7 cellular contexts compared by ENCODE assay signal in genomic region chr22:38201371-38201717, GRCh38. TPM values are rescaled to one million over a fixed set of nuclear protein-coding genes. Genes with fewer than 3 reads are reported as not detected.
A peak's percentile ranks its signal among the peaks of the same experiment; 100 is the strongest.
DNase-seq lines count a peak whose midpoint lies in the region; ATAC-seq and TF ChIP-seq lines count a peak whose summit lies in the region.

No MANE protein-coding gene starts in this region.

- H3K36me3 Mint-ChIP-seq in activated T-helper 17 cell treated with anti-CD3 and anti-CD28 coated beads, Interleukin-2, amount 50 U/mL, for 72 hours (ENCODE audit: low read depth), result peaks cover 35% of the 10 kb centered on the region

- H3K27me3 Mint-ChIP-seq in activated T-helper 17 cell treated with anti-CD3 and anti-CD28 coated beads, Interleukin-2, amount 50 U/mL, for 72 hours, result no peaks in the 10 kb centered on the region
- no peaks in the 10 kb centered on the region for H3K27me3 Mint-ChIP-seq in stimulated activated naive CD8-positive, alpha-beta T cell treated with anti-CD3 and anti-CD28 coated beads, Interleukin-15, amount 100 ng/mL, for 72 hours

- peaks cover 35% of the 10 kb centered on the region for H3K4me1 Mint-ChIP-seq in activated T-helper 17 cell treated with anti-CD3 and anti-CD28 coated beads, Interleukin-2, amount 50 U/mL, for 72 hours
- peaks cover 49% of the 10 kb centered on the region for H3K4me1 Mint-ChIP-seq in stimulated activated naive CD8-positive, alpha-beta T cell treated with anti-CD3 and anti-CD28 coated beads, Interleukin-15, amount 100 ng/mL, for 72 hours

- peak overlapping the region; percentile 34 for H3K4me3 ChIP-seq in HFF-Myc (replicated peaks; ENCODE audit: low read depth, low read length)
- H3K4me3 ChIP-seq in iPS-11a (ENCODE audit: low read depth, low read length), result peak overlapping the region; percentile 34

- TF ChIP-seq CTCF in HFF-Myc (IDR thresholded peaks at IDR 0.05; ENCODE audit: low read depth, low read length, missing control alignments), result no peak

- H3K4me3 Mint-ChIP-seq in activated T-helper 17 cell treated with anti-CD3 and anti-CD28 coated beads, Interleukin-2, amount 50 U/mL, for 72 hours, result peak overlapping the region; percentile 79
- H3K4me3 Mint-ChIP-seq in stimulated activated naive CD8-positive, alpha-beta T cell treated with anti-CD3 and anti-CD28 coated beads, Interleukin-15, amount 100 ng/mL, for 72 hours, result peak overlapping the region; percentile 69 to 91

- H3K27ac Mint-ChIP-seq in activated T-helper 17 cell treated with anti-CD3 and anti-CD28 coated beads, Interleukin-2, amount 50 U/mL, for 72 hours, result peak overlapping the region; percentile 89
- peak overlapping the region; percentile 88 to 96 for H3K27ac Mint-ChIP-seq in stimulated activated naive CD8-positive, alpha-beta T cell treated with anti-CD3 and anti-CD28 coated beads, Interleukin-15, amount 100 ng/mL, for 72 hours

- DNase-seq in HFF-Myc (ENCODE audit: extremely low read depth, low read depth), result no peak
- DNase-seq in stimulated activated naive CD8-positive, alpha-beta T cell treated with anti-CD3 and anti-CD28 coated beads, Interleukin-15, amount 100 ng/mL, for 72 hours, result no peak
- DNase-seq in DMS53 treated with DMSO at 0.1 percent for 48 hours (lab: John Stamatoyannopoulos, UW; ENCODE audit: unreplicated experiment), result no peak
- no peak for DNase-seq in NK-92 (lab: John Stamatoyannopoulos, UW; ENCODE audit: unreplicated experiment)
- DNase-seq in stimulated activated CD4-positive, alpha-beta T cell treated with anti-CD3 and anti-CD28 coated beads, Interleukin-1b, Interleukin-23, amount 100 ng/mL, for 48 hours, result no peak

- ATAC-seq in activated T-helper 17 cell treated with anti-CD3 and anti-CD28 coated beads, Interleukin-2, amount 50 U/mL, for 72 hours (replicated peaks), result no peak
- ATAC-seq in stimulated activated naive CD8-positive, alpha-beta T cell treated with anti-CD3 and anti-CD28 coated beads, Interleukin-15, amount 100 ng/mL, for 72 hours, result no peak

- H3K9me3 Mint-ChIP-seq in activated T-helper 17 cell treated with anti-CD3 and anti-CD28 coated beads, Interleukin-2, amount 50 U/mL, for 72 hours, result no peaks in the 10 kb centered on the region
- H3K9me3 Mint-ChIP-seq in stimulated activated naive CD8-positive, alpha-beta T cell treated with anti-CD3 and anti-CD28 coated beads, Interleukin-15, amount 100 ng/mL, for 72 hours, result no peaks in the 10 kb centered on the region

RNA-seq across cellular contexts. Expression of gene MAFF, which starts 0.5 kb away (rescaled TPM):
- total RNA-seq in activated T-helper 17 cell treated with anti-CD3 and anti-CD28 coated beads, Interleukin-2, amount 50 U/mL, for 72 hours, result 10 to 100 TPM; 15.7 to 58.8 TPM

RNA-seq across cellular contexts. Expression of gene PLA2G6, which starts 19.7 kb away (rescaled TPM):
- total RNA-seq in activated T-helper 17 cell treated with anti-CD3 and anti-CD28 coated beads, Interleukin-2, amount 50 U/mL, for 72 hours, result 10 to 100 TPM; 36.6 to 90.7 TPM
